Comparison of ENCODE assay signal across 1 cellular context in genomic region chr14:64147126-64147790, GRCh38.
TF ChIP-seq lines count a peak whose summit lies in the region.

No MANE protein-coding gene starts in this region.

TF ChIP-seq in WTC11, 78 proteins besides CTCF, POLR2A, EP300 and RAD21 (continued from another document):
- TF ChIP-seq AFF4 (CRISPR knock-in tag; IDR thresholded peaks at IDR 0.05; ENCODE audit: borderline replicate concordance): no peak
- TF ChIP-seq ZNF263 (CRISPR knock-in tag; IDR thresholded peaks at IDR 0.05; ENCODE audit: low read depth): no peak
TF ChIP-seq in WTC11: peak in this region for 0.
